In the genomic region with DNA sequence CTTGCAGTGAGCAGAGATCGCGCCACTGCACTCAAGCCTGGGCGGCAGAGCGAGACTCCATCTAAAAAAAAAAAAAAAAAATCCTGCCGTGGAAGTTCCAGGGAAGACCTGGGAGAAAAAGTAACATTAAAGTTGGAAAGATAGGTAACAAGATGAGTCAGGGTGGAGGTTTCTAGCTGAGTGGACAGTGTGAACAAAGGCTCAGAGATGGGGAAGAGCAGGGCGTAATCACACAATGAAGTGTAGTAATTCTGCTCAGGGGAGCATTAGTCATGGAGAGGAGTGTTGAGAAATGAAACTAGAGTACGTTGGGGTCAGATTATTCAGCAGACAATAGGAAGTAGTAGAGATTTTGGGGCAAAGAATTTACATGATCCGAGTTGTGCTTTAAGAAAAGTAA, we compare ENCODE assay signal across 9 cellular contexts. TPM values are rescaled to one million over a fixed set of nuclear protein-coding genes. Genes with fewer than 3 reads are reported as not detected.
DNase-seq lines count a peak whose midpoint lies in the region; ATAC-seq and TF ChIP-seq lines count a peak whose summit lies in the region.
"Had no signal": no experiment of that assay in that cellular context is flagged by ENCODE, and none has a peak within 500 bp of the region (broad histone marks: within the 10 kb centered on the region; RNA-seq: fewer than 3 reads in every experiment).

No MANE protein-coding gene starts in this region.

- CTCF ChIA-PET in activated B cell treated with CpG ODN at 0.5 μM for 24 hours (lab: Charles Lee) = no interaction called here

- intact Hi-C loops in activated B cell treated with CpG ODN at 0.5 μM for 24 hours (cut with micrococcal nuclease) (no loop called here), psoas muscle (cut with DNase I) (no loop called here), prostate gland (cut with DNase I) (no loop called here)

- WGBS in psoas muscle, 3 donors = 74 to 81% (median 75%) methylated on average over 8 of the region's 8 CpGs
- 87% methylated on average over 8 of the region's 8 CpGs for WGBS in prostate gland

- no peaks in the 10 kb centered on the region for H3K4me1 ChIP-seq in psoas muscle
- H3K4me1 ChIP-seq in prostate gland (replicated peaks) = no peaks in the 10 kb centered on the region

- TF ChIP-seq CTCF in activated B cell treated with CpG ODN at 0.5 μM for 24 hours (IDR thresholded peaks at IDR 0.05) (no peak), psoas muscle (IDR thresholded peaks at IDR 0.05) (no peak), prostate gland (IDR thresholded peaks at IDR 0.05) (no peak)

- DNase-seq in AG08395 (ENCODE audit: low spot score) (peak; percentile 21), activated B cell treated with CpG ODN at 0.5 μM for 24 hours (no peak), psoas muscle (no peak), NCI-H2196 treated with DMSO at 0.1 percent for 48 hours (lab: John Stamatoyannopoulos, UW; ENCODE audit: unreplicated experiment) (no peak), prostate gland (ENCODE audit: low spot score) (no peak)
- no peak for DNase-seq in naive thymus-derived CD8-positive, alpha-beta T cell

- H3K9me3 ChIP-seq in psoas muscle (no peaks in the 10 kb centered on the region), prostate gland (no peaks in the 10 kb centered on the region)

- H3K36me3 Mint-ChIP-seq in activated B cell treated with CpG ODN at 0.5 μM for 24 hours (ENCODE audit: low read depth) = no peaks in the 10 kb centered on the region
- H3K36me3 Mint-ChIP-seq in naive thymus-derived CD8-positive, alpha-beta T cell = no peaks in the 10 kb centered on the region
- H3K36me3 Mint-ChIP-seq: activated naive CD8-positive, alpha-beta T cell had no signal

- H3K4me3 ChIP-seq in psoas muscle (no peak overlapping the region), prostate gland (no peak overlapping the region)

- peaks cover 24% of the 10 kb centered on the region for H3K27me3 Mint-ChIP-seq in activated B cell treated with CpG ODN at 0.5 μM for 24 hours
- peaks cover 5 to 16% (median 10%) of the 10 kb centered on the region in 5 donors for H3K27me3 Mint-ChIP-seq in naive thymus-derived CD8-positive, alpha-beta T cell

- H3K27ac ChIP-seq in psoas muscle (no peak overlapping the region), prostate gland (no peak overlapping the region)

- H3K4me1 Mint-ChIP-seq in activated B cell treated with CpG ODN at 0.5 μM for 24 hours = peaks cover 3% of the 10 kb centered on the region
- H3K4me1 Mint-ChIP-seq in naive thymus-derived CD8-positive, alpha-beta T cell = peaks cover 0 to 5% (median 2%) of the 10 kb centered on the region in 4 donors

- ATAC-seq in GM19351 (IDR thresholded peaks at IDR 0.05; ENCODE audit: unreplicated experiment) (peak; percentile 98), HG03196 (IDR thresholded peaks at IDR 0.05; ENCODE audit: unreplicated experiment) (peak; percentile 95), activated B cell treated with CpG ODN at 0.5 μM for 24 hours (ENCODE audit: low read depth) (peak; percentile 71), psoas muscle (peak in 3 of 4 donors; percentile 74 to 90 (median 80))
- ATAC-seq in naive thymus-derived CD8-positive, alpha-beta T cell = no peak

- POLR2A ChIA-PET in activated B cell treated with CpG ODN at 0.5 μM for 24 hours (lab: Charles Lee) = interaction anchor here (1.2 kb wide), 1 partner anchor 21 kb away, joined by 5 read pairs; the partner anchor contains the start of gene WASL
- POLR2A ChIA-PET in naive thymus-derived CD8-positive, alpha-beta T cell (lab: Charles Lee) = no interaction called here

- H3K4me3 Mint-ChIP-seq in activated B cell treated with CpG ODN at 0.5 μM for 24 hours = peak overlapping the region; percentile 58
- H3K4me3 Mint-ChIP-seq in naive thymus-derived CD8-positive, alpha-beta T cell = peak overlapping the region in 2 of 10 donors; percentile 48 to 79
- H3K4me3 Mint-ChIP-seq: activated naive CD8-positive, alpha-beta T cell had no signal

- H3K27me3 ChIP-seq in psoas muscle (ENCODE audit: insufficient read depth in 3 of 3, low read length in 2 of 3) (peaks cover 0 to 6% (median 0%) of the 10 kb centered on the region in 3 donors), prostate gland (replicated peaks; ENCODE audit: insufficient read depth) (no peaks in the 10 kb centered on the region)

- peak overlapping the region; percentile 15 for H3K27ac Mint-ChIP-seq in activated B cell treated with CpG ODN at 0.5 μM for 24 hours
- peak overlapping the region in 2 of 10 donors; percentile 0 for H3K27ac Mint-ChIP-seq in naive thymus-derived CD8-positive, alpha-beta T cell
- H3K27ac Mint-ChIP-seq: activated naive CD8-positive, alpha-beta T cell had no signal

- H3K36me3 ChIP-seq in psoas muscle (ENCODE audit: insufficient read depth in 1 of 2, low read depth in 1 of 2) = no peaks in the 10 kb centered on the region
- H3K36me3 ChIP-seq in prostate gland = no peaks in the 10 kb centered on the region

- no peak for TF ChIP-seq POLR2A in prostate gland (IDR thresholded peaks at IDR 0.05)

- no peaks in the 10 kb centered on the region for H3K9me3 Mint-ChIP-seq in activated B cell treated with CpG ODN at 0.5 μM for 24 hours
- H3K9me3 Mint-ChIP-seq in naive thymus-derived CD8-positive, alpha-beta T cell = no peaks in the 10 kb centered on the region

RNA-seq across cellular contexts. Expression of gene WASL, which starts 21.6 kb away (rescaled TPM):
- 5.5 and 6.9 TPM in 2 replicates for total RNA-seq in activated B cell treated with CpG ODN at 0.5 μM for 24 hours
- total RNA-seq in psoas muscle = 10 to 100 TPM; 28.9 to 37.8 (median 33.8) TPM
- 10 to 100 TPM; 17.6 to 33.9 (median 18.4) TPM for polyA plus RNA-seq in psoas muscle
- 10 to 100 TPM; 14.3 to 15.6 TPM for total RNA-seq in naive thymus-derived CD8-positive, alpha-beta T cell
- polyA plus RNA-seq in naive thymus-derived CD8-positive, alpha-beta T cell = 1 to 10 TPM; 2.5 to 3.0 (median 2.9) TPM
- 10 to 100 TPM; 37.7 to 64.9 TPM for total RNA-seq in prostate gland

Comparison
In these comparisons a context has a peak if more than half of its experiments do, and no peak if none do; other contexts are left out.
1. ATAC-seq: peak in GM19351 (single experiment), HG03196 (single experiment), activated B cell treated with CpG ODN at 0.5 μM for 24 hours (single experiment) and psoas muscle (3 of 4); none in naive thymus-derived CD8-positive, alpha-beta T cell (0 of 2).